Comparison of ENCODE assay signal across 8 cellular contexts in the genomic region with DNA sequence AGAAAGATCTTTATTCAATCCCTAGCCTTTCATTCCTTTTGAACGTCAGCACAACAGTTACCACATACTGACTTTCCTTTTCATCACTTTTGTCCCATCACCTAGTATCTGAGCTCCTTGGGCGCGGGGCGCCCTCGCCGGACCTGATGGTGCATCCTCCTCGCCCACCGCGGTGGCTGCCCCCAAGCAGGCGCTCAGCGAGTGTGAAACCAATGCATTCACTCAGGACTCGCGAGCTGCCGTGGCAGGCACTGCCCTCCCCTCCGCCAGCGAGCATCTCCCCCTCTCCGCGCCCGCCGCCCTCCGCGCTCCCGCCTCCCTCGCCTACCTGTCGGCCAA. TPM values are rescaled to one million over a fixed set of nuclear protein-coding genes. Genes with fewer than 3 reads are reported as not detected.
A peak's percentile ranks its signal among the peaks of the same experiment; 100 is the strongest.
DNase-seq lines count a peak whose midpoint lies in the region; ATAC-seq and TF ChIP-seq lines count a peak whose summit lies in the region.

No MANE protein-coding gene starts in this region.

- H3K36me3 ChIP-seq in HEK293 (ENCODE audit: control insufficient read depth in 2 of 2, insufficient read depth in 1 of 2, low read length in 2 of 2) (peaks cover 22 to 26% of the 10 kb centered on the region in 2 experiments), urinary bladder (ENCODE audit: insufficient read depth) (no peaks in the 10 kb centered on the region)

- peaks cover 24% of the 10 kb centered on the region for H3K36me3 Mint-ChIP-seq in CD4-positive, alpha-beta T cell (ENCODE audit: low read depth)
- H3K36me3 Mint-ChIP-seq in activated B cell treated with CpG ODN at 0.5 μM for 24 hours (ENCODE audit: low read depth) (peaks cover 25% of the 10 kb centered on the region), immature natural killer cell (peaks cover 0 to 16% (median 9%) of the 10 kb centered on the region in 3 donors)

- H3K27ac Mint-ChIP-seq in CD4-positive, alpha-beta T cell, result no peak overlapping the region
- H3K27ac Mint-ChIP-seq in activated B cell treated with CpG ODN at 0.5 μM for 24 hours (no peak overlapping the region), immature natural killer cell (no peak overlapping the region)

- H3K4me3 ChIP-seq in HEK293 (ENCODE audit: low read depth, low read length), result peak overlapping the region; percentile 96
- H3K4me3 ChIP-seq in urinary bladder (ENCODE audit: low read depth, low read length), result peak overlapping the region; percentile 87

- POLR2A ChIA-PET in CD4-positive, alpha-beta T cell (lab: Charles Lee), result interaction anchor here (0.7 to 3.8 kb wide), 13 partner anchors 8 to 175 kb away, joined by 3 to 20 read pairs (median 5); a partner anchor contains a TSS
- POLR2A ChIA-PET in HEK293 (lab: Yijun Ruan, JAX) (interaction anchor here (0.5 to 2.5 kb wide), 25 partner anchors 9 to 559 kb away, joined by 3 to 25 read pairs (median 4); a partner anchor contains a TSS), activated B cell treated with CpG ODN at 0.5 μM for 24 hours (lab: Charles Lee) (interaction anchor here (1.0 to 2.1 kb wide), 13 partner anchors 15 to 524 kb away, joined by 3 to 23 read pairs (median 6); a partner anchor contains a TSS)

- no peaks in the 10 kb centered on the region for H3K9me3 Mint-ChIP-seq in CD4-positive, alpha-beta T cell
- H3K9me3 Mint-ChIP-seq in activated B cell treated with CpG ODN at 0.5 μM for 24 hours (no peaks in the 10 kb centered on the region), immature natural killer cell (no peaks in the 10 kb centered on the region)

- ATAC-seq in CD4-positive, alpha-beta T cell (ENCODE audit: poor library complexity), result no peak
- ATAC-seq in activated B cell treated with CpG ODN at 0.5 μM for 24 hours (ENCODE audit: low read depth), result no peak

- no peaks in the 10 kb centered on the region for H3K27me3 ChIP-seq in CD4-positive, alpha-beta T cell (ENCODE audit: control insufficient read depth, insufficient read depth, low read length)

- no peaks in the 10 kb centered on the region for H3K9me3 ChIP-seq in CD4-positive, alpha-beta T cell (ENCODE audit: control insufficient read depth, low read length)
- H3K9me3 ChIP-seq in HEK293 (ENCODE audit: control insufficient read depth, insufficient read depth, low read depth, low read length), result no peaks in the 10 kb centered on the region

- H3K4me1 Mint-ChIP-seq in CD4-positive, alpha-beta T cell (ENCODE audit: low read depth), result peaks cover 26% of the 10 kb centered on the region
- H3K4me1 Mint-ChIP-seq in activated B cell treated with CpG ODN at 0.5 μM for 24 hours (peaks cover 22% of the 10 kb centered on the region), immature natural killer cell (peaks cover 18 to 30% of the 10 kb centered on the region in 2 donors)

- TF ChIP-seq CTCF in CD4-positive, alpha-beta T cell (IDR thresholded peaks at IDR 0.05), result no peak
- TF ChIP-seq CTCF in HEK293 (tag by site-specific recombination; IDR thresholded peaks at IDR 0.05) (peak; percentile 41; the same call in 1 of the 2 replicates), activated B cell treated with CpG ODN at 0.5 μM for 24 hours (IDR thresholded peaks at IDR 0.05) (no peak)

- intact Hi-C loops in CD4-positive, alpha-beta T cell (cut with DNase I, micrococcal nuclease), result no loop called here
- intact Hi-C loops in activated B cell treated with CpG ODN at 0.5 μM for 24 hours (cut with micrococcal nuclease), result loop anchor here (2.0 to 10.0 kb wide), 4 partner anchors 54 to 1530 kb away; a partner anchor contains a TSS

- CTCF ChIA-PET in CD4-positive, alpha-beta T cell (lab: Charles Lee), result interaction anchor here (1.0 to 3.0 kb wide), 3 partner anchors 53 to 202 kb away, joined by 3 to 15 read pairs (median 5); a partner anchor contains a TSS
- CTCF ChIA-PET in HEK293 (lab: Yijun Ruan, JAX), result interaction anchor here (0.6 to 1.5 kb wide), 10 partner anchors 15 to 1201 kb away, joined by 3 to 10 read pairs (median 4); a partner anchor contains a TSS
- CTCF ChIA-PET in activated B cell treated with CpG ODN at 0.5 μM for 24 hours (lab: Charles Lee), result interaction anchor here (1.5 to 2.1 kb wide), 2 partner anchors 10 to 53 kb away, joined by 4 to 7 read pairs; a partner anchor contains a TSS

- peak overlapping the region; percentile 87 for H3K27ac ChIP-seq in CD4-positive, alpha-beta T cell (ENCODE audit: low read depth, low read length)
- H3K27ac ChIP-seq in HEK293 (ENCODE audit: extremely low read depth, low read depth, low read length) (peak overlapping the region; percentile 91; the same call in 1 of the 2 replicates), urinary bladder (ENCODE audit: low read depth) (no peak overlapping the region)

- DNase-seq in CD4-positive, alpha-beta T cell, result no peak
- peak; percentile 55 for DNase-seq in activated B cell treated with CpG ODN at 0.5 μM for 24 hours
- DNase-seq in immature natural killer cell, result peak in 2 of 3 donors; percentile 53 to 55
- DNase-seq in T1000 (lab: John Stamatoyannopoulos, UW), result no peak
- DNase-seq in hippocampal formation (lab: John Stamatoyannopoulos, UW), result no peak
- DNase-seq in NCI-H446 (lab: John Stamatoyannopoulos, UW), result no peak

- H3K4me1 ChIP-seq in HEK293 (ENCODE audit: control insufficient read depth, insufficient read depth, low read length) (peaks cover 21% of the 10 kb centered on the region), urinary bladder (ENCODE audit: insufficient read depth) (peaks cover 2% of the 10 kb centered on the region)

- WGBS in urinary bladder, result under 1% methylated on average over 25 of the region's 25 CpGs

- no peak overlapping the region for H3K4me3 Mint-ChIP-seq in CD4-positive, alpha-beta T cell
- H3K4me3 Mint-ChIP-seq in activated B cell treated with CpG ODN at 0.5 μM for 24 hours, result no peak overlapping the region
- H3K4me3 Mint-ChIP-seq in immature natural killer cell, result no peak overlapping the region

- H3K27me3 Mint-ChIP-seq in CD4-positive, alpha-beta T cell, result no peaks in the 10 kb centered on the region
- H3K27me3 Mint-ChIP-seq in activated B cell treated with CpG ODN at 0.5 μM for 24 hours (no peaks in the 10 kb centered on the region), immature natural killer cell (ENCODE audit: low read depth in 3 of 3) (peaks cover 0 to 6% (median 2%) of the 10 kb centered on the region in 3 donors)

TF ChIP-seq in HEK293, 187 proteins besides CTCF, POLR2A, EP300 and RAD21 (continues in another document):
- TF ChIP-seq, protein P1, sequence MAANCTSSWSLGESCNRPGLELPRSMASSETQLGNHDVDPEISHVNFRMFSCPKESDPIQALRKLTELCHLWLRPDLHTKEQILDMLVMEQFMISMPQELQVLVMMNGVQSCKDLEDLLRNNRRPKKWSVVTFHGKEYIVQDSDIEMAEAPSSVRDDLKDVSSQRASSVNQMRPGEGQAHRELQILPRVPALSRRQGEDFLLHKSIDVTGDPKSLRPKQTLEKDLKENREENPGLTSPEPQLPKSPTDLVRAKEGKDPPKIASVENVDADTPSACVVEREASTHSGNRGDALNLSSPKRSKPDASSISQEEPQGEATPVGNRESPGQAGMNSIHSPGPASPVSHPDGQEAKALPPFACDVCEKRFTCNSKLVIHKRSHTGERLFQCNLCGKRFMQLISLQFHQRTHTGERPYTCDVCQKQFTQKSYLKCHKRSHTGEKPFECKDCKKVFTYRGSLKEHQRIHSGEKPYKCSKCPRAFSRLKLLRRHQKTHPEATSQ (tag by site-specific recombination; IDR thresholded peaks at IDR 0.05), result no peak; the same call in 1 of the 2 replicates
- 0 out of 2 replicates have a peak, but pooled peaks have one; percentile 57 for TF ChIP-seq ZFHX2 (tag by site-specific recombination; conservative IDR thresholded peaks at IDR 0.05)
- TF ChIP-seq, protein P2, sequence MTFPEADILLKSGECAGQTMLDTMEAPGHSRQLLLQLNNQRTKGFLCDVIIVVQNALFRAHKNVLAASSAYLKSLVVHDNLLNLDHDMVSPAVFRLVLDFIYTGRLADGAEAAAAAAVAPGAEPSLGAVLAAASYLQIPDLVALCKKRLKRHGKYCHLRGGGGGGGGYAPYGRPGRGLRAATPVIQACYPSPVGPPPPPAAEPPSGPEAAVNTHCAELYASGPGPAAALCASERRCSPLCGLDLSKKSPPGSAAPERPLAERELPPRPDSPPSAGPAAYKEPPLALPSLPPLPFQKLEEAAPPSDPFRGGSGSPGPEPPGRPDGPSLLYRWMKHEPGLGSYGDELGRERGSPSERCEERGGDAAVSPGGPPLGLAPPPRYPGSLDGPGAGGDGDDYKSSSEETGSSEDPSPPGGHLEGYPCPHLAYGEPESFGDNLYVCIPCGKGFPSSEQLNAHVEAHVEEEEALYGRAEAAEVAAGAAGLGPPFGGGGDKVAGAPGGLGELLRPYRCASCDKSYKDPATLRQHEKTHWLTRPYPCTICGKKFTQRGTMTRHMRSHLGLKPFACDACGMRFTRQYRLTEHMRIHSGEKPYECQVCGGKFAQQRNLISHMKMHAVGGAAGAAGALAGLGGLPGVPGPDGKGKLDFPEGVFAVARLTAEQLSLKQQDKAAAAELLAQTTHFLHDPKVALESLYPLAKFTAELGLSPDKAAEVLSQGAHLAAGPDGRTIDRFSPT (tag by site-specific recombination; IDR thresholded peaks at IDR 0.05), result peak; percentile 53; the same call in 1 of the 2 replicates
- TF ChIP-seq PRDM1 (tag by site-specific recombination; IDR thresholded peaks at IDR 0.05), result peak; percentile 32

RNA-seq across cellular contexts. Expression of a gene that starts 0.8 kb away (rescaled TPM):
- total RNA-seq in CD4-positive, alpha-beta T cell, result 10 to 100 TPM; 32.9 to 34.0 TPM
- total RNA-seq in activated B cell treated with CpG ODN at 0.5 μM for 24 hours (13.6 and 17.3 TPM in 2 replicates), urinary bladder (35.0 TPM)
- polyA plus RNA-seq in immature natural killer cell (1 to 10 TPM; 5.9 to 6.4 (median 5.9) TPM), urinary bladder (3.8 TPM)

RNA-seq across cellular contexts. Expression of a gene that starts 26.8 kb away (rescaled TPM):
- not detected for total RNA-seq in CD4-positive, alpha-beta T cell
- total RNA-seq in activated B cell treated with CpG ODN at 0.5 μM for 24 hours, result not detected in 2 replicates
- polyA plus RNA-seq in immature natural killer cell, result under 1 TPM in 1 of 3 donors, not detected in 2; 0.15 TPM
- 0.48 TPM for total RNA-seq in urinary bladder
- polyA plus RNA-seq in urinary bladder, result 0.71 TPM

RNA-seq across cellular contexts. Expression of a gene that starts 28.4 kb away (rescaled TPM):
- 10 to 100 TPM; 25.7 to 29.7 TPM for total RNA-seq in CD4-positive, alpha-beta T cell
- 38.7 and 41.0 TPM in 2 replicates for total RNA-seq in activated B cell treated with CpG ODN at 0.5 μM for 24 hours
- 10 to 100 TPM in 2 of 3 donors, 1 to 10 TPM in 1; 6.4 to 24.6 (median 13.7) TPM for polyA plus RNA-seq in immature natural killer cell
- 40.8 TPM for total RNA-seq in urinary bladder
- 67.9 TPM for polyA plus RNA-seq in urinary bladder

RNA-seq across cellular contexts. Expression of a gene that starts 51.7 kb away (rescaled TPM):
- total RNA-seq in CD4-positive, alpha-beta T cell, result not detected
- total RNA-seq in activated B cell treated with CpG ODN at 0.5 μM for 24 hours, result 0.54 and 0.86 TPM in 2 replicates
- under 1 TPM in 2 of 3 donors, not detected in 1; 0.43 to 0.71 TPM for polyA plus RNA-seq in immature natural killer cell
- 166 TPM for total RNA-seq in urinary bladder
- polyA plus RNA-seq in urinary bladder, result 84.5 TPM

RNA-seq across cellular contexts. Expression of a gene that starts 52.7 kb away (rescaled TPM):
- 1 to 10 TPM; 1.3 to 2.3 TPM for total RNA-seq in CD4-positive, alpha-beta T cell
- total RNA-seq in activated B cell treated with CpG ODN at 0.5 μM for 24 hours (0.76 and 1.9 TPM in 2 replicates), urinary bladder (32.1 TPM)
- polyA plus RNA-seq in immature natural killer cell (10 to 100 TPM in 1 of 3 donors, 1 to 10 TPM in 2; 6.7 to 11.2 (median 9.8) TPM), urinary bladder (11.5 TPM)

Comparison
In these comparisons a context has a peak if more than half of its experiments do, and no peak if none do; other contexts are left out.
1. DNase-seq: peak in activated B cell treated with CpG ODN at 0.5 μM for 24 hours (single experiment) and immature natural killer cell (2 of 3); none in CD4-positive, alpha-beta T cell (0 of 10), T1000 (single experiment), hippocampal formation (0 of 2) and NCI-H446 (0 of 2).